19 cellular contexts compared by ENCODE assay signal in genomic region chr1:158103275-158103674, GRCh38.
"Had no signal": no experiment of that assay in that cellular context is flagged by ENCODE, and none has a peak within 500 bp of the region (broad histone marks: within the 10 kb centered on the region; RNA-seq: fewer than 3 reads in every experiment).

No MANE protein-coding gene starts in this region.

- H3K9me3 Mint-ChIP-seq: naive thymus-derived CD4-positive, alpha-beta T cell had no signal

- H3K4me1 ChIP-seq: right atrium auricular region, sigmoid colon, testis, upper lobe of right lung had no signal

- H3K4me3 ChIP-seq: coronary artery, heart right ventricle, lung, right atrium auricular region, sigmoid colon, skin epidermis, testis, tibial nerve, upper lobe of right lung, vagina had no signal

- H3K27ac ChIP-seq: coronary artery, heart right ventricle, right atrium auricular region, sigmoid colon, skin epidermis, testis, tibial nerve, upper lobe of right lung, vagina had no signal

- H3K36me3 ChIP-seq: heart right ventricle, right atrium auricular region, sigmoid colon, tibial nerve, upper lobe of right lung, vagina had no signal

- ATAC-seq: esophagus mucosa; heart right ventricle; left colon; left ventricle myocardium superior; naive thymus-derived CD4-positive, alpha-beta T cell; upper lobe of right lung had no signal

- H3K36me3 Mint-ChIP-seq: naive thymus-derived CD4-positive, alpha-beta T cell had no signal

- H3K9me3 ChIP-seq: heart right ventricle, right atrium auricular region, sigmoid colon, testis, tibial nerve, upper lobe of right lung, vagina had no signal

- H3K27me3 ChIP-seq: testis, upper lobe of right lung, vagina had no signal

- DNase-seq: effector CD8-positive, alpha-beta T cell; heart right ventricle; left colon; left ventricle myocardium superior; naive thymus-derived CD4-positive, alpha-beta T cell; posterior cingulate gyrus; stimulated activated CD4-positive, alpha-beta T cell treated with anti-CD3 and anti-CD28 coated beads, Interleukin-2, amount 100 ng/mL, for 24 hours; stimulated activated CD4-positive, alpha-beta T cell treated with anti-CD3 and anti-CD28 coated beads, Interleukin-4, amount 100 ng/mL, for 4 hours; stimulated activated naive CD4-positive, alpha-beta T cell treated with Interleukin-2 at 50 U/mL for 16 hours; testis; upper lobe of right lung had no signal

- H3K4me3 Mint-ChIP-seq: naive thymus-derived CD4-positive, alpha-beta T cell had no signal

- H3K27ac Mint-ChIP-seq: naive thymus-derived CD4-positive, alpha-beta T cell had no signal
